ENCODE assay signal across 26 cellular contexts in the genomic region with DNA sequence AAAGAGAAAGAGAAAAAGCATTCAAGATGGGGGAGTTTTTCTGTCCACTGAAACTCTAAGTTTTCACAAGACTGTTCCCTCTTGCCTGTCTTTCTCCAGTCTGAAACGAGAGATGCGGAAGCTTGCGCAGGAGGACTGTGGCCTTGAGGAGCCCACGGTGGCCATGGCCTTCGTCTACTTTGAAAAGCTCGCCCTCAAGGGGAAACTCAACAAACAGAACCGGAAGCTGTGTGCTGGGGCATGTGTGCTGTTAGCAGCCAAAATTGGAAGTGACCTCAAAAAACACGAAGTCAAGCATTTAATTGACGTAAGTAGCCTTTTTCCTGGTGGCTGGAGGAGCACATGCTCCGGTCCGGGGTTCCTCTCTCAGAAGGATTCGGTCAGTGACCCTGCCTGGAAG.
"Had no signal": no experiment of that assay in that cellular context is flagged by ENCODE, and none has a peak within 500 bp of the region (broad histone marks: within the 10 kb centered on the region; RNA-seq: fewer than 3 reads in every experiment).

No MANE protein-coding gene starts in this region.

- H3K27ac ChIP-seq: epithelial cell of prostate, gastrocnemius medialis, left ventricle myocardium inferior, lower lobe of right lung, prostate gland, skin epidermis, suprapubic skin, transverse colon, upper lobe of right lung, uterus had no signal

- H3K4me3 ChIP-seq: dorsolateral prefrontal cortex, gastrocnemius medialis, left ventricle myocardium inferior, lower lobe of right lung, prostate gland, skin epidermis, suprapubic skin, transverse colon, upper lobe of right lung, uterus had no signal

- H3K27me3 ChIP-seq: dorsolateral prefrontal cortex, gastrocnemius medialis, suprapubic skin, transverse colon, upper lobe of right lung, uterus had no signal

- H3K27ac Mint-ChIP-seq: naive thymus-derived CD8-positive, alpha-beta T cell; nephron progenitor cell; stimulated activated naive CD8-positive, alpha-beta T cell treated with anti-CD3 and anti-CD28 coated beads, Interleukin-15, amount 100 ng/mL, for 72 hours had no signal

- H3K9me3 ChIP-seq: gastrocnemius medialis, lower lobe of right lung, prostate gland, suprapubic skin, transverse colon, upper lobe of right lung, uterus had no signal

- H3K4me3 Mint-ChIP-seq: naive thymus-derived CD8-positive, alpha-beta T cell; nephron progenitor cell; stimulated activated naive CD8-positive, alpha-beta T cell treated with anti-CD3 and anti-CD28 coated beads, Interleukin-15, amount 100 ng/mL, for 72 hours had no signal

- H3K36me3 Mint-ChIP-seq: naive thymus-derived CD8-positive, alpha-beta T cell had no signal

- H3K4me1 ChIP-seq: gastrocnemius medialis, prostate gland, transverse colon, uterus had no signal

- DNase-seq: dorsolateral prefrontal cortex; effector CD4-positive, alpha-beta T cell; foreskin fibroblast; gastrocnemius medialis; head of caudate nucleus; left cardiac atrium; left ventricle myocardium inferior; lower lobe of right lung; naive thymus-derived CD8-positive, alpha-beta T cell; nephron progenitor cell; nucleus accumbens; right cardiac atrium; stimulated activated CD4-positive, alpha-beta T cell treated with anti-CD3 and anti-CD28 coated beads, Interleukin-15, amount 100 ng/mL, for 24 hours; stimulated activated CD4-positive, alpha-beta T cell treated with anti-CD3 and anti-CD28 coated beads, Interleukin-2, amount 100 ng/mL, for 48 hours; stimulated activated CD8-positive, alpha-beta memory T cell treated with anti-CD3 and anti-CD28 coated beads, Interleukin-4, amount 100 ng/mL, for 48 hours; stimulated activated naive CD4-positive, alpha-beta T cell; stimulated activated naive CD8-positive, alpha-beta T cell treated with anti-CD3 and anti-CD28 coated beads, Interleukin-15, amount 100 ng/mL, for 72 hours; transverse colon; upper lobe of right lung; uterus had no signal

- ATAC-seq: esophagus mucosa; gastrocnemius medialis; left cardiac atrium; lower lobe of right lung; naive thymus-derived CD8-positive, alpha-beta T cell; right cardiac atrium; stimulated activated naive CD8-positive, alpha-beta T cell treated with anti-CD3 and anti-CD28 coated beads, Interleukin-15, amount 100 ng/mL, for 72 hours; upper lobe of right lung had no signal

- H3K36me3 ChIP-seq: gastrocnemius medialis, prostate gland, transverse colon, uterus had no signal

- H3K9me3 Mint-ChIP-seq: stimulated activated naive CD8-positive, alpha-beta T cell treated with anti-CD3 and anti-CD28 coated beads, Interleukin-15, amount 100 ng/mL, for 72 hours had no signal

- H3K27me3 Mint-ChIP-seq: stimulated activated naive CD8-positive, alpha-beta T cell treated with anti-CD3 and anti-CD28 coated beads, Interleukin-15, amount 100 ng/mL, for 72 hours had no signal

- FAIRE-seq: colon had no signal
